1 cellular context compared by ENCODE assay signal in the genomic region with DNA sequence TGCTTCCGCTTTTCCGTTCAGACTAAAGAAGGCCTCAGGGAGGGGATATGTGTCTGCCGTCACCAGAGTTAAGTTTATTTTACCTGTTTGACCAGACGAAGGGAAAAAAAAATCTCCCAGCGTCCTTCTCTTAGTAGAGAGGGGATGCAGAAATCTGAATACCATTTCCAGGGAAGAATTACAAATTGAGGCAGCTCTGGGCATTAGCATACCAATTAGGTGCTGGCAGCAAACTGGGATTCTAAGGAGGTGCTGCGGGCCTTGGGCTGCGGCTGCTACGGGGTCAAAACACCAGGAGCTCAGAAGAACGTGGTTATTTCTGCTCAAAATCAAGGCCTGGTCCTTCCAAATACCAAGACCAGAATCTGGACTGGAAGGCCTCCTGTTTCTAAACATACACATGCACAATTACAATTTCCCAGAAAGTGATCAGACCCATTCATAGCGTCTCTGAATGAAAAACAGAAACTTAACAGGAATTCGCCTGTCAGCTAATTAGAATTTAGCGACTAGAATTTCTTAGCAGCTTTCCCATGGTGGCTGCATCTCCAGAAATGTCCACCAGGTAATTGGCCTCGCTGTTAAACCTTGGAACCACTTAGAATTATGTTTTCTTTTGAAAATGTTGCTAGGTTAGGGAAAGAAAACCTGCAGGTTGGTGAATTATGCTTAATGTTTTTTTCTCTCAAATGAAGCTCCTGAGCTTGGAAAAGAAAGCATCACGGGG.
TF ChIP-seq lines count a peak whose summit lies in the region.

No MANE protein-coding gene starts in this region.

TF ChIP-seq in H1, 55 proteins besides CTCF, POLR2A, EP300 and RAD21:
- TF ChIP-seq KDM4A (IDR thresholded peaks at IDR 0.05; ENCODE audit: low read depth, low read length, severe bottlenecking) (no peak), BCL11A (IDR thresholded peaks at IDR 0.05; ENCODE audit: low read depth in 2 of 2, low read length in 2 of 2) (no peak), TBP (IDR thresholded peaks at IDR 0.05; ENCODE audit: low read depth, low read length) (no peak), EZH2 (IDR thresholded peaks at IDR 0.05; ENCODE audit: low read depth, low read length, severe bottlenecking) (no peak), HDAC6 (IDR thresholded peaks at IDR 0.05; ENCODE audit: low read depth, low read length) (no peak), POU5F1 (IDR thresholded peaks at IDR 0.05; ENCODE audit: low read depth, low read length) (no peak), EGR1 (IDR thresholded peaks at IDR 0.05; ENCODE audit: borderline replicate concordance, low read depth, low read length) (no peak)
TF ChIP-seq in H1: peak in this region for 0.
